Comparison of ENCODE assay signal across 8 cellular contexts in genomic region chr12:51246254-51246853, GRCh38. TPM values are rescaled to one million over a fixed set of nuclear protein-coding genes. Genes with fewer than 3 reads are reported as not detected.
DNase-seq lines count a peak whose midpoint lies in the region; ATAC-seq, FAIRE-seq and TF ChIP-seq lines count a peak whose summit lies in the region.

No MANE protein-coding gene starts in this region.

- TF ChIP-seq POLR2A in ovary (IDR thresholded peaks at IDR 0.05): no peak

- H3K27me3 ChIP-seq in mucosa of rectum (ENCODE audit: control insufficient read depth in 2 of 2, insufficient read depth in 2 of 2, low read length in 2 of 2): no peaks in the 10 kb centered on the region
- H3K27me3 ChIP-seq in ovary: no peaks in the 10 kb centered on the region

- H3K4me1 ChIP-seq in mucosa of rectum (ENCODE audit: control insufficient read depth in 2 of 2, insufficient read depth in 2 of 2, low read length in 2 of 2) (peaks cover 7% of the 10 kb centered on the region in 2 donors), ovary (ENCODE audit: insufficient read depth) (peaks cover 4% of the 10 kb centered on the region)

- peaks cover 40 to 41% of the 10 kb centered on the region in 2 donors for H3K36me3 ChIP-seq in mucosa of rectum (ENCODE audit: control insufficient read depth in 2 of 2, insufficient read depth in 2 of 2, low read length in 2 of 2)
- no peaks in the 10 kb centered on the region for H3K36me3 ChIP-seq in ovary

- no peak overlapping the region for H3K9ac ChIP-seq in mucosa of rectum (ENCODE audit: low read depth in 1 of 2, low read length in 2 of 2)

- H3K4me3 ChIP-seq in choroid plexus epithelial cell (ENCODE audit: low read depth, low read length): peak overlapping the region; percentile 26
- H3K4me3 ChIP-seq in mucosa of rectum (ENCODE audit: low read length in 2 of 2): no peak overlapping the region
- H3K4me3 ChIP-seq in ovary: no peak overlapping the region

- peak overlapping the region; percentile 24 to 57 for H3K27ac ChIP-seq in mucosa of rectum (ENCODE audit: low read depth in 2 of 2, low read length in 2 of 2)
- H3K27ac ChIP-seq in ovary: no peak overlapping the region

- 33 to 41% (median 40%) methylated on average over 7 of the region's 7 CpGs for WGBS in ovary, 3 donors

- ATAC-seq in activated CD4-positive, CD25-positive, alpha-beta regulatory T cell treated with anti-CD3 and anti-CD28 coated beads, Interleukin-2, amount 50 U/mL, for 24 hours: peak; percentile 63 to 69
- ATAC-seq in GM18873 (IDR thresholded peaks at IDR 0.05; ENCODE audit: low FRiP score, unreplicated experiment): no peak

- DNase-seq in activated CD4-positive, CD25-positive, alpha-beta regulatory T cell treated with anti-CD3 and anti-CD28 coated beads, Interleukin-2, amount 50 U/mL, for 72 hours: no peak
- DNase-seq in RCC 7860 (ENCODE audit: low spot score) (peak; percentile 14), choroid plexus epithelial cell (ENCODE audit: low read depth) (peak; percentile 65), ovary (no peak)
- DNase-seq in activated CD8-positive, alpha-beta memory T cell treated with anti-CD3 and anti-CD28 coated beads, Interleukin-2, amount 50 U/mL, for 48 hours: no peak

- FAIRE-seq in RCC 7860 (lab: Jason Lieb, UNC): no peak

- peak; percentile 33 for TF ChIP-seq CTCF in choroid plexus epithelial cell (conservative IDR thresholded peaks at IDR 0.05; ENCODE audit: low read depth, low read length)
- TF ChIP-seq CTCF in ovary (IDR thresholded peaks at IDR 0.05): no peak

- H3K9me3 ChIP-seq in mucosa of rectum (ENCODE audit: control insufficient read depth in 2 of 2, low read length in 2 of 2): no peaks in the 10 kb centered on the region
- H3K9me3 ChIP-seq in ovary: no peaks in the 10 kb centered on the region

- no peak for TF ChIP-seq EP300 in ovary (IDR thresholded peaks at IDR 0.05)

- intact Hi-C loops in ovary (cut with DNase I): no loop called here

RNA-seq across cellular contexts. Expression of gene DAZAP2, which starts 7.7 kb away (rescaled TPM):
- total RNA-seq in ovary: 100 to 1,000 TPM; 123 to 254 (median 140) TPM
- polyA plus RNA-seq in ovary: 100 to 1,000 TPM; 277 to 323 TPM

RNA-seq across cellular contexts. Expression of gene SMAGP, which starts 23.9 kb away (rescaled TPM):
- total RNA-seq in ovary: 10 to 100 TPM in 3 of 7 donors, 1 to 10 TPM in 4; 5.2 to 17.6 (median 9.4) TPM
- polyA plus RNA-seq in ovary: 10 to 100 TPM in 1 of 2 donors, 1 to 10 TPM in 1; 7.2 to 36.5 TPM

RNA-seq across cellular contexts. Expression of gene POU6F1, which starts 28.5 kb away (rescaled TPM):
- total RNA-seq in ovary: 10 to 100 TPM; 15.3 to 48.8 (median 30.2) TPM
- polyA plus RNA-seq in ovary: 10 to 100 TPM; 11.8 to 17.5 TPM

Comparison
In these comparisons a context has a peak if more than half of its experiments do, and no peak if none do; other contexts are left out.
1. DNase-seq: peak in RCC 7860 (single experiment) and choroid plexus epithelial cell (single experiment); none in activated CD4-positive, CD25-positive, alpha-beta regulatory T cell treated with anti-CD3 and anti-CD28 coated beads, Interleukin-2, amount 50 U/mL, for 72 hours (single experiment), ovary (0 of 5) and activated CD8-positive, alpha-beta memory T cell treated with anti-CD3 and anti-CD28 coated beads, Interleukin-2, amount 50 U/mL, for 48 hours (single experiment).
2. H3K27ac ChIP-seq: peak in mucosa of rectum (2 of 2); none in ovary (0 of 2).